In the genomic region with DNA sequence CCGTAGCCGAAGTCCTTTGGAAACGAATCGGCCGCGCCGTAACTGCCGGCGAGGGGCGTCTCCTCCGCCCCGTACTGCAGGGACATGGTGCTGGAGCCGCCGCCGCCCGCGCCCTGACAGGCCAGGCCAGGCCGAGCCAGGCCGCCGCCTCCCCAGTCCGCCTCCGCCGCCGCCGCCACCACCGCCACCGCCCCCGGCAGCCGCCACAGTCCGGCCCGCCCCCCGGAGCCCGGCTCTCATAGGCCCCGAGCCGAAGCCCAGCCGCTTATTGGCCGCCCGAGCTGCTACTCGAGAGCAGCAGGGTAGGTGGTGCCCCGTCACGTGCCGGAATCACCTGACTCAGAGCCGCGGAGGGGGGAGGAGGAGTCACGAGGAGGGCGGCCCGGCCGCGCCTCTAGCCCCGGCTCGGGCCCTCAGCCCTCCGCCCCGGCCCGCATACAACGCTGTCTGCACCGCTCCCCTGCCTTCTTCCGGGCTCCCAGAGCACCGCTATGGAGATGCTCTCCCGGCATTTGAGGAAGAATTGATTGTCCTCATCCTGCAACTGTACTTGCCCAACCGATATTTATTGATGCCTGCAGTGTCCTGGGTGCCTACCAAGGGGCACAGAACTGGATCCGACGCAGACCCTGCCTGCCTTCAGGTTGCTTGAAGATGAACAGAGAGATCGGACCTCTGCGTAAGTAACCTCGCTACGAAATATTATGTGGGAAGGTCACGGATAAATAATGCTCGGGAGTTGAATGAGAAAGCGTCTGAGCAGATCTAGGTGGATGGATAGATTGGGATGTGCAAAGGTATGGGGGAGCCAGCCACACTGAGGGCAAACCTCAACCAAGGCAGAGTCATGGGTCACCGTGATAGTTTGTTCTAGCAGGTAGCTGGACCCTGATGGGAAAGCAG, we compare ENCODE assay signal across 1 cellular context.
TF ChIP-seq lines count a peak whose summit lies in the region.

A gene with protein sequence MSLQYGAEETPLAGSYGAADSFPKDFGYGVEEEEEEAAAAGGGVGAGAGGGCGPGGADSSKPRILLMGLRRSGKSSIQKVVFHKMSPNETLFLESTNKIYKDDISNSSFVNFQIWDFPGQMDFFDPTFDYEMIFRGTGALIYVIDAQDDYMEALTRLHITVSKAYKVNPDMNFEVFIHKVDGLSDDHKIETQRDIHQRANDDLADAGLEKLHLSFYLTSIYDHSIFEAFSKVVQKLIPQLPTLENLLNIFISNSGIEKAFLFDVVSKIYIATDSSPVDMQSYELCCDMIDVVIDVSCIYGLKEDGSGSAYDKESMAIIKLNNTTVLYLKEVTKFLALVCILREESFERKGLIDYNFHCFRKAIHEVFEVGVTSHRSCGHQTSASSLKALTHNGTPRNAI (minus strand): TSS at position 212 of the 903 bp plus-strand sequence. CDS start 126 bp downstream, at position 86.

TF ChIP-seq in SK-N-SH, 30 proteins besides CTCF, POLR2A, EP300 and RAD21 (continued from another document):
- TF ChIP-seq NRF1 (IDR thresholded peaks at IDR 0.05; ENCODE audit: low read depth, low read length) = no peak
- TF ChIP-seq YY1 (IDR thresholded peaks at IDR 0.05; ENCODE audit: low read depth) = peak; percentile 27; the same call in 1 of the 2 replicates
- TF ChIP-seq, protein P1, sequence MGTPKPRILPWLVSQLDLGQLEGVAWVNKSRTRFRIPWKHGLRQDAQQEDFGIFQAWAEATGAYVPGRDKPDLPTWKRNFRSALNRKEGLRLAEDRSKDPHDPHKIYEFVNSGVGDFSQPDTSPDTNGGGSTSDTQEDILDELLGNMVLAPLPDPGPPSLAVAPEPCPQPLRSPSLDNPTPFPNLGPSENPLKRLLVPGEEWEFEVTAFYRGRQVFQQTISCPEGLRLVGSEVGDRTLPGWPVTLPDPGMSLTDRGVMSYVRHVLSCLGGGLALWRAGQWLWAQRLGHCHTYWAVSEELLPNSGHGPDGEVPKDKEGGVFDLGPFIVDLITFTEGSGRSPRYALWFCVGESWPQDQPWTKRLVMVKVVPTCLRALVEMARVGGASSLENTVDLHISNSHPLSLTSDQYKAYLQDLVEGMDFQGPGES (IDR thresholded peaks at IDR 0.05; ENCODE audit: low read depth, low read length) = peak; percentile 71; the same call in 1 of the 2 replicates
- TF ChIP-seq TEAD4 (IDR thresholded peaks at IDR 0.05; ENCODE audit: borderline replicate concordance, insufficient read depth) = no peak
- TF ChIP-seq RFX5 (IDR thresholded peaks at IDR 0.05; ENCODE audit: low read length) = no peak
- TF ChIP-seq, protein P2, sequence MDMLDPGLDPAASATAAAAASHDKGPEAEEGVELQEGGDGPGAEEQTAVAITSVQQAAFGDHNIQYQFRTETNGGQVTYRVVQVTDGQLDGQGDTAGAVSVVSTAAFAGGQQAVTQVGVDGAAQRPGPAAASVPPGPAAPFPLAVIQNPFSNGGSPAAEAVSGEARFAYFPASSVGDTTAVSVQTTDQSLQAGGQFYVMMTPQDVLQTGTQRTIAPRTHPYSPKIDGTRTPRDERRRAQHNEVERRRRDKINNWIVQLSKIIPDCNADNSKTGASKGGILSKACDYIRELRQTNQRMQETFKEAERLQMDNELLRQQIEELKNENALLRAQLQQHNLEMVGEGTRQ (IDR thresholded peaks at IDR 0.05; ENCODE audit: borderline replicate concordance, low read depth, low read length) = peak; percentile 98
- TF ChIP-seq, protein P3, sequence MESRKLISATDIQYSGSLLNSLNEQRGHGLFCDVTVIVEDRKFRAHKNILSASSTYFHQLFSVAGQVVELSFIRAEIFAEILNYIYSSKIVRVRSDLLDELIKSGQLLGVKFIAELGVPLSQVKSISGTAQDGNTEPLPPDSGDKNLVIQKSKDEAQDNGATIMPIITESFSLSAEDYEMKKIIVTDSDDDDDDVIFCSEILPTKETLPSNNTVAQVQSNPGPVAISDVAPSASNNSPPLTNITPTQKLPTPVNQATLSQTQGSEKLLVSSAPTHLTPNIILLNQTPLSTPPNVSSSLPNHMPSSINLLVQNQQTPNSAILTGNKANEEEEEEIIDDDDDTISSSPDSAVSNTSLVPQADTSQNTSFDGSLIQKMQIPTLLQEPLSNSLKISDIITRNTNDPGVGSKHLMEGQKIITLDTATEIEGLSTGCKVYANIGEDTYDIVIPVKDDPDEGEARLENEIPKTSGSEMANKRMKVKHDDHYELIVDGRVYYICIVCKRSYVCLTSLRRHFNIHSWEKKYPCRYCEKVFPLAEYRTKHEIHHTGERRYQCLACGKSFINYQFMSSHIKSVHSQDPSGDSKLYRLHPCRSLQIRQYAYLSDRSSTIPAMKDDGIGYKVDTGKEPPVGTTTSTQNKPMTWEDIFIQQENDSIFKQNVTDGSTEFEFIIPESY (IDR thresholded peaks at IDR 0.05; ENCODE audit: borderline replicate concordance, low read depth) = 0 out of 2 replicates have a peak, but pooled peaks have one; percentile 45
- no peak for TF ChIP-seq NFIC (IDR thresholded peaks at IDR 0.05; ENCODE audit: borderline replicate concordance)
- TF ChIP-seq, protein P4, sequence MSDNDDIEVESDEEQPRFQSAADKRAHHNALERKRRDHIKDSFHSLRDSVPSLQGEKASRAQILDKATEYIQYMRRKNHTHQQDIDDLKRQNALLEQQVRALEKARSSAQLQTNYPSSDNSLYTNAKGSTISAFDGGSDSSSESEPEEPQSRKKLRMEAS (IDR thresholded peaks at IDR 0.05; ENCODE audit: low read depth) = peak; percentile 94
- no peak for TF ChIP-seq FOXM1 (IDR thresholded peaks at IDR 0.05; ENCODE audit: low read depth)
